In genomic region chr19:38665219-38665931, GRCh38 we compare ENCODE assay signal across 9 cellular contexts. TPM values are rescaled to one million over a fixed set of nuclear protein-coding genes. Genes with fewer than 3 reads are reported as not detected.
DNase-seq lines count a peak whose midpoint lies in the region; ATAC-seq and TF ChIP-seq lines count a peak whose summit lies in the region.
"Had no signal": no experiment of that assay in that cellular context is flagged by ENCODE, and none has a peak within 500 bp of the region (broad histone marks: within the 10 kb centered on the region; RNA-seq: fewer than 3 reads in every experiment).

No MANE protein-coding gene starts in this region.

- no peak for TF ChIP-seq CTCF in GM23338 (conservative IDR thresholded peaks at IDR 0.05; ENCODE audit: low read depth in 2 of 2)

- no peaks in the 10 kb centered on the region; the same call in 1 of the 2 replicates for H3K36me3 ChIP-seq in GM23338 (ENCODE audit: insufficient read depth)

- H3K9me2 ChIP-seq in GM23338 (ENCODE audit: insufficient read depth): no peaks in the 10 kb centered on the region

- H3K36me3 Mint-ChIP-seq in GM23338 (ENCODE audit: low read depth) (peaks cover 40% of the 10 kb centered on the region), immature natural killer cell (peaks cover 0 to 7% (median 3%) of the 10 kb centered on the region in 3 donors)
- H3K36me3 Mint-ChIP-seq in activated T-helper 17 cell treated with anti-CD3 and anti-CD28 coated beads, Interleukin-2, amount 50 U/mL, for 72 hours (ENCODE audit: low read depth): peaks cover 68% of the 10 kb centered on the region

- peak overlapping the region; percentile 99 for H3K27ac ChIP-seq in GM23338 (ENCODE audit: low read depth)
- peak overlapping the region in 20 of 21 experiments; percentile 45 to 99 (median 81) for H3K27ac ChIP-seq in skin epidermis

- H3F3A ChIP-seq in GM23338 (replicated peaks; ENCODE audit: low read depth): peaks cover 17% of the 10 kb centered on the region

- no peak overlapping the region for H2AFZ ChIP-seq in GM23338

- no peaks in the 10 kb centered on the region for H3K27me3 ChIP-seq in GM23338 (ENCODE audit: insufficient read depth)

- peaks cover 16% of the 10 kb centered on the region for H4K20me1 ChIP-seq in GM23338 (replicated peaks; ENCODE audit: insufficient read depth)

- ATAC-seq in GM23338: no peak
- ATAC-seq in activated T-helper 17 cell treated with anti-CD3 and anti-CD28 coated beads, Interleukin-2, amount 50 U/mL, for 72 hours (replicated peaks): no peak
- ATAC-seq in GM18861 (IDR thresholded peaks at IDR 0.05; ENCODE audit: unreplicated experiment): no peak
- no peak for ATAC-seq in GM21723 (IDR thresholded peaks at IDR 0.05; ENCODE audit: unreplicated experiment)
- no peak for ATAC-seq in HG02981 (IDR thresholded peaks at IDR 0.05; ENCODE audit: unreplicated experiment)

- H3K4me2 ChIP-seq in GM23338: peak overlapping the region; percentile 72

- peaks cover 93% of the 10 kb centered on the region for H3K4me1 ChIP-seq in GM23338 (ENCODE audit: insufficient read depth)

- no peak for DNase-seq in GM23338 (ENCODE audit: low spot score)
- no peak for DNase-seq in immature natural killer cell
- DNase-seq in iPS-NIHi7 (ENCODE audit: extremely low spot score): no peak
- DNase-seq: NCI-H526 treated with DMSO at 0.1 percent for 48 hours had no signal

- peak overlapping the region; percentile 31 for H3K4me3 ChIP-seq in GM23338
- no peak overlapping the region for H3K4me3 ChIP-seq in skin epidermis

- H3K4me1 Mint-ChIP-seq in GM23338 (peaks cover 97% of the 10 kb centered on the region), immature natural killer cell (peaks cover 97 to 98% of the 10 kb centered on the region in 2 donors)
- H3K4me1 Mint-ChIP-seq in activated T-helper 17 cell treated with anti-CD3 and anti-CD28 coated beads, Interleukin-2, amount 50 U/mL, for 72 hours: peaks cover 49% of the 10 kb centered on the region

- H3K4me3 Mint-ChIP-seq in GM23338: peak overlapping the region; percentile 55
- H3K4me3 Mint-ChIP-seq in activated T-helper 17 cell treated with anti-CD3 and anti-CD28 coated beads, Interleukin-2, amount 50 U/mL, for 72 hours: no peak overlapping the region
- H3K4me3 Mint-ChIP-seq in immature natural killer cell: peak overlapping the region; percentile 63 to 87 (median 63)

- H3K27me3 Mint-ChIP-seq in GM23338 (ENCODE audit: insufficient read depth, low read depth, poor library complexity) (peaks cover 37% of the 10 kb centered on the region), immature natural killer cell (ENCODE audit: low read depth in 3 of 3) (peaks cover 8 to 17% (median 15%) of the 10 kb centered on the region in 3 donors)
- H3K27me3 Mint-ChIP-seq in activated T-helper 17 cell treated with anti-CD3 and anti-CD28 coated beads, Interleukin-2, amount 50 U/mL, for 72 hours: no peaks in the 10 kb centered on the region

- no peaks in the 10 kb centered on the region for H3K9me3 Mint-ChIP-seq in GM23338
- no peaks in the 10 kb centered on the region for H3K9me3 Mint-ChIP-seq in activated T-helper 17 cell treated with anti-CD3 and anti-CD28 coated beads, Interleukin-2, amount 50 U/mL, for 72 hours
- H3K9me3 Mint-ChIP-seq in immature natural killer cell: no peaks in the 10 kb centered on the region

- H3K79me2 ChIP-seq in GM23338 (replicated peaks; ENCODE audit: insufficient read depth): peaks cover 92% of the 10 kb centered on the region

- H3K27ac Mint-ChIP-seq in GM23338 (peak overlapping the region; percentile 98), immature natural killer cell (peak overlapping the region; percentile 75 to 99 (median 98))
- H3K27ac Mint-ChIP-seq in activated T-helper 17 cell treated with anti-CD3 and anti-CD28 coated beads, Interleukin-2, amount 50 U/mL, for 72 hours: peak overlapping the region; percentile 55

TF ChIP-seq in GM23338, 12 proteins besides CTCF, POLR2A, EP300 and RAD21:
- TF ChIP-seq STAT1 (IDR thresholded peaks at IDR 0.05; ENCODE audit: unreplicated experiment) (no peak), ZNF331 (CRISPR knock-in tag; IDR thresholded peaks at IDR 0.05; ENCODE audit: low read depth) (no peak), CREB1 (CRISPR knock-in tag; IDR thresholded peaks at IDR 0.05; ENCODE audit: low read depth) (no peak), NANOG (IDR thresholded peaks at IDR 0.05; ENCODE audit: borderline replicate concordance) (no peak), ZNF114 (CRISPR knock-in tag; IDR thresholded peaks at IDR 0.05) (no peak), POLR2AphosphoS5 (IDR thresholded peaks at IDR 0.05; ENCODE audit: low read depth) (no peak), EZH2 (IDR thresholded peaks at IDR 0.05; ENCODE audit: low read depth, unreplicated experiment) (no peak)
- TF ChIP-seq, protein P1, sequence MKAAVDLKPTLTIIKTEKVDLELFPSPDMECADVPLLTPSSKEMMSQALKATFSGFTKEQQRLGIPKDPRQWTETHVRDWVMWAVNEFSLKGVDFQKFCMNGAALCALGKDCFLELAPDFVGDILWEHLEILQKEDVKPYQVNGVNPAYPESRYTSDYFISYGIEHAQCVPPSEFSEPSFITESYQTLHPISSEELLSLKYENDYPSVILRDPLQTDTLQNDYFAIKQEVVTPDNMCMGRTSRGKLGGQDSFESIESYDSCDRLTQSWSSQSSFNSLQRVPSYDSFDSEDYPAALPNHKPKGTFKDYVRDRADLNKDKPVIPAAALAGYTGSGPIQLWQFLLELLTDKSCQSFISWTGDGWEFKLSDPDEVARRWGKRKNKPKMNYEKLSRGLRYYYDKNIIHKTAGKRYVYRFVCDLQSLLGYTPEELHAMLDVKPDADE (IDR thresholded peaks at IDR 0.05): no peak

RNA-seq across cellular contexts. Expression of gene ACTN4, which starts 17.9 kb away (rescaled TPM):
- total RNA-seq in GM23338 (2014; rRNA removed; shearing (Covaris generic)): 379 and 427 TPM in 2 replicates
- polyA plus RNA-seq in GM23338 (2016; fragmentation: Nextera tagmentation; extraction: Ambion mirVana): 54.6 and 68.9 TPM in 2 replicates
- 100 to 1,000 TPM; 312 to 393 TPM for total RNA-seq in activated T-helper 17 cell treated with anti-CD3 and anti-CD28 coated beads, Interleukin-2, amount 50 U/mL, for 72 hours
- 10 to 100 TPM in 2 of 3 donors, 1 to 10 TPM in 1; 8.5 to 68.3 (median 17.4) TPM for polyA plus RNA-seq in immature natural killer cell

RNA-seq across cellular contexts. Expression of gene EIF3K, which starts 46.4 kb away (rescaled TPM):
- 509 and 527 TPM in 2 replicates for total RNA-seq in GM23338 (2014; rRNA removed; shearing (Covaris generic))
- polyA plus RNA-seq in GM23338 (2016; fragmentation: Nextera tagmentation; extraction: Ambion mirVana) (215 and 226 TPM in 2 replicates), immature natural killer cell (100 to 1,000 TPM; 338 to 456 (median 383) TPM)
- total RNA-seq in activated T-helper 17 cell treated with anti-CD3 and anti-CD28 coated beads, Interleukin-2, amount 50 U/mL, for 72 hours: 100 to 1,000 TPM; 172 to 301 TPM

RNA-seq across cellular contexts. Expression of gene MAP4K1, which starts 47.6 kb away (rescaled TPM):
- total RNA-seq in GM23338 (2014; rRNA removed; shearing (Covaris generic)): 7.7 and 11.8 TPM in 2 replicates
- 42.8 and 44.6 TPM in 2 replicates for polyA plus RNA-seq in GM23338 (2016; fragmentation: Nextera tagmentation; extraction: Ambion mirVana)
- total RNA-seq in activated T-helper 17 cell treated with anti-CD3 and anti-CD28 coated beads, Interleukin-2, amount 50 U/mL, for 72 hours: 100 to 1,000 TPM; 310 to 354 TPM
- 10 to 100 TPM; 52.1 to 98.1 (median 67.0) TPM for polyA plus RNA-seq in immature natural killer cell

Comparison
In these comparisons a context has a peak if more than half of its experiments do, and no peak if none do; other contexts are left out.
1. RNA of gene MAP4K1, which starts 47.6 kb away (total RNA-seq): 310 to 354 TPM in activated T-helper 17 cell treated with anti-CD3 and anti-CD28 coated beads, Interleukin-2, amount 50 U/mL, for 72 hours; 7.7 to 11.8 TPM in GM23338; every median in the first group is over 10 times any median in the second.
2. Peak in every context shown above with its lines, with median percentiles within 50 percentile points of each other: H3K27ac Mint-ChIP-seq.